ENCODE assay signal across 1 cellular context in genomic region chr4:186881521-186882220, GRCh38.
TF ChIP-seq lines count a peak whose summit lies in the region.

No MANE protein-coding gene starts in this region.

TF ChIP-seq in IMR-90, 13 proteins besides CTCF, POLR2A, EP300 and RAD21:
- TF ChIP-seq FOS (IDR thresholded peaks at IDR 0.05; ENCODE audit: low read depth, low read length): 0 out of 2 replicates have a peak, but pooled peaks have one; percentile 29
- TF ChIP-seq USF2 (IDR thresholded peaks at IDR 0.05; ENCODE audit: low read depth, low read length): no peak
